ENCODE assay signal across 2 cellular contexts in the genomic region with DNA sequence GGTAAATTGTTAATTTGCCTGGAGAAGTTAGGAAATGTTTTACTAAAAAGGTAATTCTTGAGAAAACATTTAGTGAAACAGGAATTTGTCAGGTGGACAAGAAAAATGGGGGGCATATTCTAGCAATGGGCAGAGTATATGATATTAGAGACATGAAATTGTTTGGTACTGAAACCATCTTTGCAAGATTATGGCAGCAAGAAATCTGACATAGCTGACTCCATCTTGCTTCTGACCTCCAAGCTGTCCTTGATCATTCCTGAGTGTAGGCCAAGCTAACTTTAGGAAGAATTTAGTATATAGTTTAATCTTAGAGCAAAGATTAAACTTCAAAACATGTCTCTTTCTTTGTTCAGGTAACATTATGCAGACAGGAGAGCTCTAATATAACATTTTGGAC.
TF ChIP-seq lines count a peak whose summit lies in the region.

No MANE protein-coding gene starts in this region.

TF ChIP-seq in K562, 482 proteins besides CTCF, POLR2A, EP300 and RAD21 (continued from another document and continues in another):
- TF ChIP-seq FOXJ3 (CRISPR knock-in tag; IDR thresholded peaks at IDR 0.05) (no peak), GATA2 (CRISPR knock-in tag; IDR thresholded peaks at IDR 0.05) (no peak), PHB (CRISPR knock-in tag; IDR thresholded peaks at IDR 0.05) (no peak), ZNF57 (CRISPR knock-in tag; IDR thresholded peaks at IDR 0.05) (no peak), PYGO2 (tag; IDR thresholded peaks at IDR 0.05) (no peak), MAFK (IDR thresholded peaks at IDR 0.05; ENCODE audit: low read length) (no peak), CC2D1A (IDR thresholded peaks at IDR 0.05) (no peak), ZNF347 (CRISPR knock-in tag; IDR thresholded peaks at IDR 0.05; ENCODE audit: low read depth) (no peak), MCM5 (IDR thresholded peaks at IDR 0.05; ENCODE audit: low read depth) (no peak), MAZ (CRISPR knock-in tag; conservative IDR thresholded peaks at IDR 0.05 in 1 of 2, IDR thresholded peaks at IDR 0.05 in 1 of 2) (no peak), ZNF12 (CRISPR knock-in tag; IDR thresholded peaks at IDR 0.05) (no peak), TAF15 (IDR thresholded peaks at IDR 0.05; ENCODE audit: low read depth, low read length) (no peak), ZKSCAN3 (CRISPR knock-in tag; IDR thresholded peaks at IDR 0.05) (no peak), NFXL1 (CRISPR knock-in tag; IDR thresholded peaks at IDR 0.05) (no peak), ZNF436 (CRISPR knock-in tag; IDR thresholded peaks at IDR 0.05) (no peak), TAL1 (IDR thresholded peaks at IDR 0.05) (no peak), ETS2 (tag; IDR thresholded peaks at IDR 0.05; ENCODE audit: borderline replicate concordance, poor library complexity, severe bottlenecking) (no peak), NFIX (CRISPR knock-in tag; IDR thresholded peaks at IDR 0.05; ENCODE audit: low read depth) (peak; percentile 17; the same call in 1 of the 2 replicates), GTF2A2 (tag; IDR thresholded peaks at IDR 0.05) (peak; percentile 74; the same call in 1 of the 2 replicates)
- TF ChIP-seq, protein P1, sequence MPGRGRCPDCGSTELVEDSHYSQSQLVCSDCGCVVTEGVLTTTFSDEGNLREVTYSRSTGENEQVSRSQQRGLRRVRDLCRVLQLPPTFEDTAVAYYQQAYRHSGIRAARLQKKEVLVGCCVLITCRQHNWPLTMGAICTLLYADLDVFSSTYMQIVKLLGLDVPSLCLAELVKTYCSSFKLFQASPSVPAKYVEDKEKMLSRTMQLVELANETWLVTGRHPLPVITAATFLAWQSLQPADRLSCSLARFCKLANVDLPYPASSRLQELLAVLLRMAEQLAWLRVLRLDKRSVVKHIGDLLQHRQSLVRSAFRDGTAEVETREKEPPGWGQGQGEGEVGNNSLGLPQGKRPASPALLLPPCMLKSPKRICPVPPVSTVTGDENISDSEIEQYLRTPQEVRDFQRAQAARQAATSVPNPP (IDR thresholded peaks at IDR 0.05; ENCODE audit: borderline replicate concordance, insufficient read depth, insufficient read length) = no peak
- TF ChIP-seq, protein P2, sequence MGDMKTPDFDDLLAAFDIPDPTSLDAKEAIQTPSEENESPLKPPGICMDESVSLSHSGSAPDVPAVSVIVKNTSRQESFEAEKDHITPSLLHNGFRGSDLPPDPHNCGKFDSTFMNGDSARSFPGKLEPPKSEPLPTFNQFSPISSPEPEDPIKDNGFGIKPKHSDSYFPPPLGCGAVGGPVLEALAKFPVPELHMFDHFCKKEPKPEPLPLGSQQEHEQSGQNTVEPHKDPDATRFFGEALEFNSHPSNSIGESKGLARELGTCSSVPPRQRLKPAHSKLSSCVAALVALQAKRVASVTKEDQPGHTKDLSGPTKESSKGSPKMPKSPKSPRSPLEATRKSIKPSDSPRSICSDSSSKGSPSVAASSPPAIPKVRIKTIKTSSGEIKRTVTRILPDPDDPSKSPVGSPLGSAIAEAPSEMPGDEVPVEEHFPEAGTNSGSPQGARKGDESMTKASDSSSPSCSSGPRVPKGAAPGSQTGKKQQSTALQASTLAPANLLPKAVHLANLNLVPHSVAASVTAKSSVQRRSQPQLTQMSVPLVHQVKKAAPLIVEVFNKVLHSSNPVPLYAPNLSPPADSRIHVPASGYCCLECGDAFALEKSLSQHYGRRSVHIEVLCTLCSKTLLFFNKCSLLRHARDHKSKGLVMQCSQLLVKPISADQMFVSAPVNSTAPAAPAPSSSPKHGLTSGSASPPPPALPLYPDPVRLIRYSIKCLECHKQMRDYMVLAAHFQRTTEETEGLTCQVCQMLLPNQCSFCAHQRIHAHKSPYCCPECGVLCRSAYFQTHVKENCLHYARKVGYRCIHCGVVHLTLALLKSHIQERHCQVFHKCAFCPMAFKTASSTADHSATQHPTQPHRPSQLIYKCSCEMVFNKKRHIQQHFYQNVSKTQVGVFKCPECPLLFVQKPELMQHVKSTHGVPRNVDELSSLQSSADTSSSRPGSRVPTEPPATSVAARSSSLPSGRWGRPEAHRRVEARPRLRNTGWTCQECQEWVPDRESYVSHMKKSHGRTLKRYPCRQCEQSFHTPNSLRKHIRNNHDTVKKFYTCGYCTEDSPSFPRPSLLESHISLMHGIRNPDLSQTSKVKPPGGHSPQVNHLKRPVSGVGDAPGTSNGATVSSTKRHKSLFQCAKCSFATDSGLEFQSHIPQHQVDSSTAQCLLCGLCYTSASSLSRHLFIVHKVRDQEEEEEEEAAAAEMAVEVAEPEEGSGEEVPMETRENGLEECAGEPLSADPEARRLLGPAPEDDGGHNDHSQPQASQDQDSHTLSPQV (IDR thresholded peaks at IDR 0.05) = 0 out of 2 replicates have a peak, but pooled peaks have one; percentile 54
- TF ChIP-seq, protein P3, sequence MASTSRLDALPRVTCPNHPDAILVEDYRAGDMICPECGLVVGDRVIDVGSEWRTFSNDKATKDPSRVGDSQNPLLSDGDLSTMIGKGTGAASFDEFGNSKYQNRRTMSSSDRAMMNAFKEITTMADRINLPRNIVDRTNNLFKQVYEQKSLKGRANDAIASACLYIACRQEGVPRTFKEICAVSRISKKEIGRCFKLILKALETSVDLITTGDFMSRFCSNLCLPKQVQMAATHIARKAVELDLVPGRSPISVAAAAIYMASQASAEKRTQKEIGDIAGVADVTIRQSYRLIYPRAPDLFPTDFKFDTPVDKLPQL (IDR thresholded peaks at IDR 0.05; ENCODE audit: extremely low read depth, insufficient read length) = no peak
- TF ChIP-seq, protein P4, sequence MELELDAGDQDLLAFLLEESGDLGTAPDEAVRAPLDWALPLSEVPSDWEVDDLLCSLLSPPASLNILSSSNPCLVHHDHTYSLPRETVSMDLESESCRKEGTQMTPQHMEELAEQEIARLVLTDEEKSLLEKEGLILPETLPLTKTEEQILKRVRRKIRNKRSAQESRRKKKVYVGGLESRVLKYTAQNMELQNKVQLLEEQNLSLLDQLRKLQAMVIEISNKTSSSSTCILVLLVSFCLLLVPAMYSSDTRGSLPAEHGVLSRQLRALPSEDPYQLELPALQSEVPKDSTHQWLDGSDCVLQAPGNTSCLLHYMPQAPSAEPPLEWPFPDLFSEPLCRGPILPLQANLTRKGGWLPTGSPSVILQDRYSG (tag; conservative IDR thresholded peaks at IDR 0.05; ENCODE audit: low read depth) = no peak
- TF ChIP-seq, protein P5, sequence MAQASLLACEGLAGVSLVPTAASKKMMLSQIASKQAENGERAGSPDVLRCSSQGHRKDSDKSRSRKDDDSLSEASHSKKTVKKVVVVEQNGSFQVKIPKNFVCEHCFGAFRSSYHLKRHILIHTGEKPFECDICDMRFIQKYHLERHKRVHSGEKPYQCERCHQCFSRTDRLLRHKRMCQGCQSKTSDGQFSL (CRISPR knock-in tag; IDR thresholded peaks at IDR 0.05) = no peak
- TF ChIP-seq, protein P5 (tag; IDR thresholded peaks at IDR 0.05) = peak in 1 of 2 experiments; percentile 74; a peak in 1 of 4 replicates

TF ChIP-seq in WTC11, 78 proteins besides CTCF, POLR2A, EP300 and RAD21 (continued from another document):
- TF ChIP-seq, protein P6, sequence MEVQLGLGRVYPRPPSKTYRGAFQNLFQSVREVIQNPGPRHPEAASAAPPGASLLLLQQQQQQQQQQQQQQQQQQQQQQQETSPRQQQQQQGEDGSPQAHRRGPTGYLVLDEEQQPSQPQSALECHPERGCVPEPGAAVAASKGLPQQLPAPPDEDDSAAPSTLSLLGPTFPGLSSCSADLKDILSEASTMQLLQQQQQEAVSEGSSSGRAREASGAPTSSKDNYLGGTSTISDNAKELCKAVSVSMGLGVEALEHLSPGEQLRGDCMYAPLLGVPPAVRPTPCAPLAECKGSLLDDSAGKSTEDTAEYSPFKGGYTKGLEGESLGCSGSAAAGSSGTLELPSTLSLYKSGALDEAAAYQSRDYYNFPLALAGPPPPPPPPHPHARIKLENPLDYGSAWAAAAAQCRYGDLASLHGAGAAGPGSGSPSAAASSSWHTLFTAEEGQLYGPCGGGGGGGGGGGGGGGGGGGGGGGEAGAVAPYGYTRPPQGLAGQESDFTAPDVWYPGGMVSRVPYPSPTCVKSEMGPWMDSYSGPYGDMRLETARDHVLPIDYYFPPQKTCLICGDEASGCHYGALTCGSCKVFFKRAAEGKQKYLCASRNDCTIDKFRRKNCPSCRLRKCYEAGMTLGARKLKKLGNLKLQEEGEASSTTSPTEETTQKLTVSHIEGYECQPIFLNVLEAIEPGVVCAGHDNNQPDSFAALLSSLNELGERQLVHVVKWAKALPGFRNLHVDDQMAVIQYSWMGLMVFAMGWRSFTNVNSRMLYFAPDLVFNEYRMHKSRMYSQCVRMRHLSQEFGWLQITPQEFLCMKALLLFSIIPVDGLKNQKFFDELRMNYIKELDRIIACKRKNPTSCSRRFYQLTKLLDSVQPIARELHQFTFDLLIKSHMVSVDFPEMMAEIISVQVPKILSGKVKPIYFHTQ (CRISPR knock-in tag; IDR thresholded peaks at IDR 0.05) = no peak
- TF ChIP-seq GABPB1 (CRISPR knock-in tag; IDR thresholded peaks at IDR 0.05) = no peak
- no peak for TF ChIP-seq NR3C1 (CRISPR knock-in tag; conservative IDR thresholded peaks at IDR 0.05; ENCODE audit: low read depth)
